Comparison of ENCODE assay signal across 8 cellular contexts in the genomic region with DNA sequence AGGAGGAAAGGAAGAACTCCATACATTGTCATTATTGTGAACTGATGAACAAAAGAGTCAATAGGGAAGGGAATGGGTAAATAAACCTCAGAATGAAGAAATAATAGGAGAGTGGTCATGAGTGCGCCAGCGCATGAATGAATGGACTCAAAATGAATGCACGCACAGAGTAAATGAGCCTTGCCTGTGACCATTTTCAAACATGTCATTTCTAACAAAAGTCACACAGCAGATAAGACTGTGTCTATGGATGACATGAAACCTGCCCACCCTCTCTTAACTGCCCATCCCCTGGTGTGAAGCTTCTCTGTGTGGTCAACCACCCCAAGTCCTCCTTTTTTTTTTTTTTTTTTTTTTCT.
DNase-seq lines count a peak whose midpoint lies in the region; ATAC-seq lines count a peak whose summit lies in the region.

No MANE protein-coding gene starts in this region.

- H3K27ac ChIP-seq in skeletal muscle tissue (ENCODE audit: low read depth, low read length), result no peak overlapping the region

- H3K9me3 Mint-ChIP-seq in activated CD4-positive, alpha-beta T cell treated with anti-CD3 and anti-CD28 coated beads for 36 hours (ENCODE audit: low read depth), result no peaks in the 10 kb centered on the region
- H3K9me3 Mint-ChIP-seq in activated T-helper 2 cell treated with anti-CD3 and anti-CD28 coated beads, Interferon-gamma antibody, Interleukin-2, Interleukin-4, amounts not matched to agents 10 μg/mL and 5 μg/mL and 100 μg/mL, durations not matched to agents 14 hours and 24 hours and 36 hours, result no peaks in the 10 kb centered on the region

- H3K4me1 Mint-ChIP-seq in activated CD4-positive, alpha-beta T cell treated with anti-CD3 and anti-CD28 coated beads for 36 hours, result no peaks in the 10 kb centered on the region
- peaks cover 6% of the 10 kb centered on the region for H3K4me1 Mint-ChIP-seq in activated T-helper 2 cell treated with anti-CD3 and anti-CD28 coated beads, Interferon-gamma antibody, Interleukin-2, Interleukin-4, amounts not matched to agents 10 μg/mL and 5 μg/mL and 100 μg/mL, durations not matched to agents 14 hours and 24 hours and 36 hours (ENCODE audit: low read depth)

- peak overlapping the region in 1 of 3 donors; percentile 86 for H3K9ac ChIP-seq in skeletal muscle tissue (ENCODE audit: low read depth in 1 of 3, low read length in 3 of 3)

- POLR2A ChIA-PET in activated CD4-positive, alpha-beta T cell treated with anti-CD3 and anti-CD28 coated beads for 36 hours (lab: Charles Lee), result no interaction called here

- peaks cover 0 to 14% (median 5%) of the 10 kb centered on the region in 3 donors for H3K27me3 ChIP-seq in skeletal muscle tissue (ENCODE audit: control insufficient read depth in 3 of 3, insufficient read depth in 3 of 3, low read length in 3 of 3)

- peaks cover 11% of the 10 kb centered on the region for H3K27me3 Mint-ChIP-seq in activated CD4-positive, alpha-beta T cell treated with anti-CD3 and anti-CD28 coated beads for 36 hours
- peaks cover 24% of the 10 kb centered on the region for H3K27me3 Mint-ChIP-seq in activated T-helper 2 cell treated with anti-CD3 and anti-CD28 coated beads, Interferon-gamma antibody, Interleukin-2, Interleukin-4, amounts not matched to agents 10 μg/mL and 5 μg/mL and 100 μg/mL, durations not matched to agents 14 hours and 24 hours and 36 hours (ENCODE audit: low read depth)

- no peaks in the 10 kb centered on the region for H3K36me3 Mint-ChIP-seq in activated CD4-positive, alpha-beta T cell treated with anti-CD3 and anti-CD28 coated beads for 36 hours (ENCODE audit: low read depth)
- no peaks in the 10 kb centered on the region for H3K36me3 Mint-ChIP-seq in activated T-helper 2 cell treated with anti-CD3 and anti-CD28 coated beads, Interferon-gamma antibody, Interleukin-2, Interleukin-4, amounts not matched to agents 10 μg/mL and 5 μg/mL and 100 μg/mL, durations not matched to agents 14 hours and 24 hours and 36 hours (ENCODE audit: low read depth)

- peak overlapping the region in 2 of 3 donors; percentile 83 to 86 for H3K4me3 ChIP-seq in skeletal muscle tissue (ENCODE audit: low read length in 3 of 3)

- CTCF ChIA-PET in activated CD4-positive, alpha-beta T cell treated with anti-CD3 and anti-CD28 coated beads for 36 hours (lab: Charles Lee), result interaction anchor here (0.6 to 6.0 kb wide), 5 partner anchors 13 to 539 kb away, joined by 3 to 74 read pairs (median 4); no protein-coding TSS in a partner anchor

- peak; percentile 10 for ATAC-seq in activated CD4-positive, alpha-beta T cell treated with anti-CD3 and anti-CD28 coated beads for 36 hours
- ATAC-seq in HG02884 (IDR thresholded peaks at IDR 0.05; ENCODE audit: unreplicated experiment), result peak; percentile 18

- peak overlapping the region; percentile 77 for H3K4me3 Mint-ChIP-seq in activated CD4-positive, alpha-beta T cell treated with anti-CD3 and anti-CD28 coated beads for 36 hours
- peak overlapping the region; percentile 87 for H3K4me3 Mint-ChIP-seq in activated T-helper 2 cell treated with anti-CD3 and anti-CD28 coated beads, Interferon-gamma antibody, Interleukin-2, Interleukin-4, amounts not matched to agents 10 μg/mL and 5 μg/mL and 100 μg/mL, durations not matched to agents 14 hours and 24 hours and 36 hours (ENCODE audit: low read depth)

- no peak overlapping the region for H3K27ac Mint-ChIP-seq in activated CD4-positive, alpha-beta T cell treated with anti-CD3 and anti-CD28 coated beads for 36 hours
- no peak overlapping the region for H3K27ac Mint-ChIP-seq in activated T-helper 2 cell treated with anti-CD3 and anti-CD28 coated beads, Interferon-gamma antibody, Interleukin-2, Interleukin-4, amounts not matched to agents 10 μg/mL and 5 μg/mL and 100 μg/mL, durations not matched to agents 14 hours and 24 hours and 36 hours

- no peaks in the 10 kb centered on the region for H3K36me3 ChIP-seq in skeletal muscle tissue (ENCODE audit: control insufficient read depth in 3 of 3, insufficient read depth in 3 of 3, low read length in 3 of 3)

- H3K4me1 ChIP-seq in skeletal muscle tissue (ENCODE audit: control insufficient read depth in 3 of 3, insufficient read depth in 3 of 3, low read length in 3 of 3), result peaks cover 13 to 20% (median 15%) of the 10 kb centered on the region in 3 donors

- intact Hi-C loops in activated CD4-positive, alpha-beta T cell treated with anti-CD3 and anti-CD28 coated beads for 36 hours (cut with DNase I, micrococcal nuclease), result loop anchor here (1.0 to 5.0 kb wide), 10 partner anchors 120 to 1033 kb away; a partner anchor contains a TSS
- intact Hi-C loops in activated T-helper 2 cell treated with anti-CD3 and anti-CD28 coated beads, Interferon-gamma antibody, Interleukin-2, Interleukin-4, amounts not matched to agents 10 μg/mL and 5 μg/mL and 100 μg/mL, durations not matched to agents 14 hours and 24 hours and 36 hours (cut with micrococcal nuclease), result loop anchor here (1.0 to 5.0 kb wide), 5 partner anchors 15 to 530 kb away; no protein-coding TSS in a partner anchor

- DNase-seq in activated CD4-positive, alpha-beta T cell treated with anti-CD3 and anti-CD28 coated beads for 36 hours, result no peak
- no peak for DNase-seq in activated CD4-positive, alpha-beta T cell treated with anti-CD3 and anti-CD28 coated beads for 4 hours
- no peak for DNase-seq in activated T-helper 2 cell treated with anti-CD3 and anti-CD28 coated beads, Interferon-gamma antibody, Interleukin-2, Interleukin-4, amounts not matched to agents 10 μg/mL and 5 μg/mL and 100 μg/mL, durations not matched to agents 14 hours and 24 hours and 36 hours (ENCODE audit: low spot score)
- no peak for DNase-seq in NCI-H1694 treated with DMSO at 0.1 percent for 48 hours (lab: John Stamatoyannopoulos, UW)
- no peak for DNase-seq in SKM-1 (lab: John Stamatoyannopoulos, UW; ENCODE audit: unreplicated experiment)
- DNase-seq in Ammon's horn (ENCODE audit: low spot score), result no peak

- H3K9me3 ChIP-seq in skeletal muscle tissue (ENCODE audit: control insufficient read depth in 3 of 3, low read length in 3 of 3), result no peaks in the 10 kb centered on the region
